In the genomic region with DNA sequence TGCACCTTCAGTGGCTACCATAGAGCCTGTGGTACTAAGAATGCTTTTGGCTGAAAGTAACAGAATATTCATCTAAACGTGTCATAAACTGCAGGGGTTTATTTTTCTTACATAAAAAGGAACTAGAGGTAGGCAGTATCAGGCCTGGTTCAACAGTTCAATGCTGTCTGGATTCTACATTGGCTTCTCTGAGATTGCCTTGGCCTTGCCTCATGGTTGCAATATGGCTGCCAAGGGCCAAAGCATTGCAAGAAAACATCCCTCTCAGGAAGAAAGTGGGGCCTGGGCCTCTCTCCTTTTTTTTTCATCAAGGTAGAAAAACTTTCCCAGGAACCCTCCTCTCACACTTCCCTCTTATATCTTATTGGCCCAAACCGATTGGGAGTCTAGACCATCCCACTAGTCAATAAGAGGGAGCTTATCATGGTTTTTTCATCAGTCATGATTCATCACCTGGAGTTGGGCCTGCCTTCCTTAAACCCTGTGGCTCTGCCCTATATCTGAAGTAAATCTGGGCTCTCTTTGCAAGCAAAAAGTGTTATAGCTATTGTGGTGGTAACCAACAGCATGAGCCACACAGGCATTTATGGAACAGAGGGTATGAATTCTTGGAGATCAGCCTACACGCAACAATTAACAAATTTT, we compare ENCODE assay signal across 15 cellular contexts. TPM values are rescaled to one million over a fixed set of nuclear protein-coding genes. Genes with fewer than 3 reads are reported as not detected.
DNase-seq lines count a peak whose midpoint lies in the region; ATAC-seq and TF ChIP-seq lines count a peak whose summit lies in the region.
"Had no signal": no experiment of that assay in that cellular context is flagged by ENCODE, and none has a peak within 500 bp of the region (broad histone marks: within the 10 kb centered on the region; RNA-seq: fewer than 3 reads in every experiment).

No MANE protein-coding gene starts in this region.

- H3K9me2 ChIP-seq in GM23338 (ENCODE audit: insufficient read depth) = no peaks in the 10 kb centered on the region

- H3K9me3 Mint-ChIP-seq in CD4-positive, alpha-beta T cell = no peaks in the 10 kb centered on the region
- no peaks in the 10 kb centered on the region for H3K9me3 Mint-ChIP-seq in GM23338
- H3K9me3 Mint-ChIP-seq in stimulated activated effector memory CD8-positive, alpha-beta T cell treated with anti-CD3 and anti-CD28 coated beads, Interleukin-12 subunit alpha, Interleukin-12 subunit beta, amount 100 ng/mL, for 72 hours = no peaks in the 10 kb centered on the region

- peak overlapping the region; percentile 96 for H3K27ac Mint-ChIP-seq in CD4-positive, alpha-beta T cell
- H3K27ac Mint-ChIP-seq in GM23338 = no peak overlapping the region
- H3K27ac Mint-ChIP-seq in stimulated activated effector memory CD8-positive, alpha-beta T cell treated with anti-CD3 and anti-CD28 coated beads, Interleukin-12 subunit alpha, Interleukin-12 subunit beta, amount 100 ng/mL, for 72 hours = peak overlapping the region; percentile 91

- no peak for TF ChIP-seq CTCF in CD4-positive, alpha-beta T cell (IDR thresholded peaks at IDR 0.05)
- TF ChIP-seq CTCF in GM23338 (conservative IDR thresholded peaks at IDR 0.05; ENCODE audit: low read depth in 2 of 2) = no peak
- no peak for TF ChIP-seq CTCF in ascending aorta (IDR thresholded peaks at IDR 0.05)
- TF ChIP-seq CTCF in GM10248 (IDR thresholded peaks at IDR 0.05; ENCODE audit: control extremely low read depth, extremely low read depth, low read depth, missing control alignments) = no peak

- H4K20me1 ChIP-seq in GM23338 (replicated peaks; ENCODE audit: insufficient read depth) = no peaks in the 10 kb centered on the region

- H3K27me3 Mint-ChIP-seq in CD4-positive, alpha-beta T cell = no peaks in the 10 kb centered on the region
- H3K27me3 Mint-ChIP-seq in GM23338 (ENCODE audit: insufficient read depth, low read depth, poor library complexity) = peaks cover 14% of the 10 kb centered on the region

- no peak overlapping the region for H3K27ac ChIP-seq in CD4-positive, alpha-beta T cell (ENCODE audit: low read depth, low read length)
- H3K27ac ChIP-seq in GM23338 (ENCODE audit: low read depth) = no peak overlapping the region
- peak overlapping the region; percentile 80 to 94 for H3K27ac ChIP-seq in ascending aorta
- H3K27ac ChIP-seq: SK-N-MC had no signal

- no peaks in the 10 kb centered on the region for H3K27me3 ChIP-seq in CD4-positive, alpha-beta T cell (ENCODE audit: control insufficient read depth, insufficient read depth, low read length)
- H3K27me3 ChIP-seq in GM23338 (ENCODE audit: insufficient read depth) = peaks cover 25% of the 10 kb centered on the region
- H3K27me3 ChIP-seq in ascending aorta = no peaks in the 10 kb centered on the region

- CTCF ChIA-PET in CD4-positive, alpha-beta T cell (lab: Charles Lee) = no interaction called here
- CTCF ChIA-PET in GM10248 (lab: Yijun Ruan, JAX) = interaction anchor here (1.1 kb wide), 1 partner anchor 44 kb away, joined by 3 read pairs; no protein-coding TSS in a partner anchor

- H3K36me3 ChIP-seq in GM23338 (ENCODE audit: insufficient read depth) (no peaks in the 10 kb centered on the region), ascending aorta (no peaks in the 10 kb centered on the region)

- peak overlapping the region; percentile 97 for H3K4me3 Mint-ChIP-seq in CD4-positive, alpha-beta T cell
- no peak overlapping the region for H3K4me3 Mint-ChIP-seq in GM23338
- H3K4me3 Mint-ChIP-seq in stimulated activated effector memory CD8-positive, alpha-beta T cell treated with anti-CD3 and anti-CD28 coated beads, Interleukin-12 subunit alpha, Interleukin-12 subunit beta, amount 100 ng/mL, for 72 hours = peak overlapping the region; percentile 98

- no peaks in the 10 kb centered on the region for H3K79me2 ChIP-seq in GM23338 (replicated peaks; ENCODE audit: insufficient read depth)

- H3K4me3 ChIP-seq in GM23338 (no peak overlapping the region), ascending aorta (no peak overlapping the region)
- H3K4me3 ChIP-seq: SK-N-MC had no signal

- intact Hi-C loops in CD4-positive, alpha-beta T cell (cut with DNase I, micrococcal nuclease) = no loop called here
- intact Hi-C loops in ascending aorta (cut with DNase I) = loop anchor here (2.0 to 10.0 kb wide), 2 partner anchors 107 to 231 kb away; partner anchors contain the start of gene IL13RA1

- 0 out of 2 replicates have a peak, but pooled peaks cover 2% of the 10 kb centered on the region for H3F3A ChIP-seq in GM23338 (replicated peaks; ENCODE audit: low read depth)

- peak overlapping the region; percentile 77; the same call in 1 of the 2 replicates for H3K4me2 ChIP-seq in GM23338

- peaks cover 24% of the 10 kb centered on the region for H3K36me3 Mint-ChIP-seq in CD4-positive, alpha-beta T cell (ENCODE audit: low read depth)
- no peaks in the 10 kb centered on the region for H3K36me3 Mint-ChIP-seq in GM23338 (ENCODE audit: low read depth)
- H3K36me3 Mint-ChIP-seq in stimulated activated effector memory CD8-positive, alpha-beta T cell treated with anti-CD3 and anti-CD28 coated beads, Interleukin-12 subunit alpha, Interleukin-12 subunit beta, amount 100 ng/mL, for 72 hours = peaks cover 20% of the 10 kb centered on the region

- H3K4me1 ChIP-seq in GM23338 (ENCODE audit: insufficient read depth) = peaks cover 18% of the 10 kb centered on the region
- H3K4me1 ChIP-seq in ascending aorta = peaks cover 0 to 3% of the 10 kb centered on the region in 2 donors

- H3K9me3 ChIP-seq in CD4-positive, alpha-beta T cell (ENCODE audit: control insufficient read depth, low read length) = no peaks in the 10 kb centered on the region
- H3K9me3 ChIP-seq in ascending aorta = no peaks in the 10 kb centered on the region

- ATAC-seq in CD4-positive, alpha-beta T cell (ENCODE audit: poor library complexity) = no peak
- ATAC-seq in GM23338 (no peak), HG03139 (IDR thresholded peaks at IDR 0.05; ENCODE audit: unreplicated experiment) (no peak)
- ATAC-seq in stimulated activated effector memory CD8-positive, alpha-beta T cell treated with anti-CD3 and anti-CD28 coated beads, Interleukin-12 subunit alpha, Interleukin-12 subunit beta, amount 100 ng/mL, for 72 hours = no peak

- DNase-seq in CD4-positive, alpha-beta T cell = no peak
- DNase-seq in GM23338 (ENCODE audit: low spot score) (no peak), ascending aorta (ENCODE audit: low spot score in 2 of 2) (no peak), putamen (ENCODE audit: low spot score) (no peak), GM10248 (ENCODE audit: extremely low spot score) (no peak)
- no peak for DNase-seq in stimulated activated effector memory CD8-positive, alpha-beta T cell treated with anti-CD3 and anti-CD28 coated beads, Interleukin-12 subunit alpha, Interleukin-12 subunit beta, amount 100 ng/mL, for 72 hours (ENCODE audit: low spot score in 2 of 2)
- DNase-seq: DMS53, H7, IMR-90, Kasumi-1, NCI-H1105, NCI-H510A treated with DMSO at 0.1 percent for 48 hours, NCI-H82 had no signal

- H3K4me1 Mint-ChIP-seq in CD4-positive, alpha-beta T cell (ENCODE audit: low read depth) = peaks cover 26% of the 10 kb centered on the region
- H3K4me1 Mint-ChIP-seq in GM23338 = peaks cover 18% of the 10 kb centered on the region
- peaks cover 16% of the 10 kb centered on the region for H3K4me1 Mint-ChIP-seq in stimulated activated effector memory CD8-positive, alpha-beta T cell treated with anti-CD3 and anti-CD28 coated beads, Interleukin-12 subunit alpha, Interleukin-12 subunit beta, amount 100 ng/mL, for 72 hours

- no peak overlapping the region for H2AFZ ChIP-seq in GM23338

- POLR2A ChIA-PET in CD4-positive, alpha-beta T cell (lab: Charles Lee) = no interaction called here
- POLR2A ChIA-PET in GM10248 (lab: Yijun Ruan, JAX) = no interaction called here

TF ChIP-seq in GM23338, 12 proteins besides CTCF, POLR2A, EP300 and RAD21 (continues in another document):
- TF ChIP-seq CREB1 (CRISPR knock-in tag; IDR thresholded peaks at IDR 0.05; ENCODE audit: low read depth) (no peak), ZNF114 (CRISPR knock-in tag; IDR thresholded peaks at IDR 0.05) (no peak), POLR2AphosphoS5 (IDR thresholded peaks at IDR 0.05; ENCODE audit: low read depth) (no peak)

RNA-seq across cellular contexts. Expression of gene DOCK11, which starts 1.8 kb away (rescaled TPM):
- total RNA-seq in CD4-positive, alpha-beta T cell = 10 to 100 TPM; 68.2 to 70.3 TPM
- total RNA-seq in GM23338 (2014; rRNA removed; shearing (Covaris generic)) = 12.3 and 14.6 TPM in 2 replicates
- 5.4 and 6.0 TPM in 2 replicates for polyA plus RNA-seq in GM23338 (2016; fragmentation: Nextera tagmentation; extraction: Ambion mirVana)
- 23.0 TPM for total RNA-seq in ascending aorta

Comparison
In these comparisons a context has a peak if more than half of its experiments do, and no peak if none do; other contexts are left out.
1. H3K27ac ChIP-seq: peak in ascending aorta (2 of 2); none in CD4-positive, alpha-beta T cell (single experiment) and GM23338 (single experiment).